In genomic region chr13:98143601-98144500, GRCh38 we compare ENCODE assay signal across 8 cellular contexts. TPM values are rescaled to one million over a fixed set of nuclear protein-coding genes. Genes with fewer than 3 reads are reported as not detected.
DNase-seq lines count a peak whose midpoint lies in the region; ATAC-seq and TF ChIP-seq lines count a peak whose summit lies in the region.

No MANE protein-coding gene starts in this region.

- no peak for TF ChIP-seq POLR2A in heart left ventricle (IDR thresholded peaks at IDR 0.05)

- peaks cover 43% of the 10 kb centered on the region for H3K27me3 Mint-ChIP-seq in activated B cell treated with CpG ODN at 0.5 μM for 24 hours
- peaks cover 3% of the 10 kb centered on the region for H3K27me3 Mint-ChIP-seq in progenitor cell of endocrine pancreas

- H3K9me3 Mint-ChIP-seq in activated B cell treated with CpG ODN at 0.5 μM for 24 hours (no peaks in the 10 kb centered on the region), progenitor cell of endocrine pancreas (ENCODE audit: low read depth) (no peaks in the 10 kb centered on the region)

- H3K9me3 ChIP-seq in heart left ventricle = no peaks in the 10 kb centered on the region
- no peaks in the 10 kb centered on the region for H3K9me3 ChIP-seq in effector memory CD4-positive, alpha-beta T cell (ENCODE audit: control insufficient read depth, low read length)

- POLR2A ChIA-PET in activated B cell treated with CpG ODN at 0.5 μM for 24 hours (lab: Charles Lee) = no interaction called here

- DNase-seq in NCI-H1417 (lab: John Stamatoyannopoulos, UW) (peak; percentile 38 to 80 (median 73)), NCI-H1417 treated with DMSO at 0.1 percent for 48 hours (lab: John Stamatoyannopoulos, UW) (no peak), activated B cell treated with CpG ODN at 0.5 μM for 24 hours (no peak), heart left ventricle (peak; percentile 27 to 65 (median 40)), progenitor cell of endocrine pancreas (ENCODE audit: low spot score, unreplicated experiment) (no peak)
- no peak for DNase-seq in effector memory CD4-positive, alpha-beta T cell

- H3K4me3 ChIP-seq in heart left ventricle = peak overlapping the region; percentile 43 to 99 (median 68)
- H3K4me3 ChIP-seq in effector memory CD4-positive, alpha-beta T cell (ENCODE audit: insufficient read depth, low read depth, low read length, poor library complexity, severe bottlenecking) = no peak overlapping the region

- TF ChIP-seq CTCF in activated B cell treated with CpG ODN at 0.5 μM for 24 hours (IDR thresholded peaks at IDR 0.05) (no peak), heart left ventricle (IDR thresholded peaks at IDR 0.05) (no peak), progenitor cell of endocrine pancreas (IDR thresholded peaks at IDR 0.05; ENCODE audit: unreplicated experiment) (no peak)

- peaks cover 0 to 5% (median 0%) of the 10 kb centered on the region in 9 donors for H3K36me3 ChIP-seq in heart left ventricle
- no peaks in the 10 kb centered on the region for H3K36me3 ChIP-seq in effector memory CD4-positive, alpha-beta T cell (ENCODE audit: control insufficient read depth, insufficient read depth, low read length)

- peak overlapping the region; percentile 73 for H3K4me3 Mint-ChIP-seq in activated B cell treated with CpG ODN at 0.5 μM for 24 hours
- peak overlapping the region; percentile 97 for H3K4me3 Mint-ChIP-seq in progenitor cell of endocrine pancreas (ENCODE audit: low read depth)

- H3K27me3 ChIP-seq in heart left ventricle = peaks cover 0 to 31% (median 0%) of the 10 kb centered on the region in 9 donors
- H3K27me3 ChIP-seq in effector memory CD4-positive, alpha-beta T cell (replicated peaks; ENCODE audit: control insufficient read depth, insufficient read depth, low read length, poor library complexity, severe bottlenecking) = no peaks in the 10 kb centered on the region

- 1 to 3% (median 2%) methylated on average over 35 to 76 of the region's 76 CpGs for WGBS in heart left ventricle, 4 donors

- H3K36me3 Mint-ChIP-seq in activated B cell treated with CpG ODN at 0.5 μM for 24 hours (ENCODE audit: low read depth) = no peaks in the 10 kb centered on the region
- no peaks in the 10 kb centered on the region for H3K36me3 Mint-ChIP-seq in progenitor cell of endocrine pancreas (ENCODE audit: insufficient read depth)

- H3K4me1 Mint-ChIP-seq in activated B cell treated with CpG ODN at 0.5 μM for 24 hours = peaks cover 18% of the 10 kb centered on the region
- H3K4me1 Mint-ChIP-seq in progenitor cell of endocrine pancreas (ENCODE audit: low read depth) = peaks cover 33% of the 10 kb centered on the region

- H3K27ac ChIP-seq in heart left ventricle = peak overlapping the region in 11 of 12 donors; percentile 42 to 78 (median 72)
- H3K27ac ChIP-seq in effector memory CD4-positive, alpha-beta T cell (ENCODE audit: insufficient read depth, low read length, poor library complexity, severe bottlenecking) = no peak overlapping the region

- intact Hi-C loops in activated B cell treated with CpG ODN at 0.5 μM for 24 hours (cut with micrococcal nuclease) (loop anchor here (10.0 kb wide), 1 partner anchor 531 kb away; no protein-coding TSS in a partner anchor), heart left ventricle (cut with DNase I) (loop anchor here (2.0 to 10.0 kb wide), 14 partner anchors 71 to 531 kb away; partner anchors contain the start of gene STK24 (in 1 of the 10))

- CTCF ChIA-PET in activated B cell treated with CpG ODN at 0.5 μM for 24 hours (lab: Charles Lee) = no interaction called here

- peaks cover 0 to 30% (median 17%) of the 10 kb centered on the region in 12 donors for H3K4me1 ChIP-seq in heart left ventricle
- H3K4me1 ChIP-seq in effector memory CD4-positive, alpha-beta T cell (ENCODE audit: control insufficient read depth, insufficient read depth, low read length, poor library complexity, severe bottlenecking) = peaks cover 11% of the 10 kb centered on the region

- peak; percentile 6 for ATAC-seq in HG02885 (IDR thresholded peaks at IDR 0.05; ENCODE audit: poor library complexity, unreplicated experiment)
- no peak for ATAC-seq in activated B cell treated with CpG ODN at 0.5 μM for 24 hours (ENCODE audit: low read depth)
- peak in 3 of 4 donors; percentile 4 to 34 (median 16) for ATAC-seq in heart left ventricle
- no peak for ATAC-seq in GM21723 (IDR thresholded peaks at IDR 0.05; ENCODE audit: unreplicated experiment)

- H3K27ac Mint-ChIP-seq in activated B cell treated with CpG ODN at 0.5 μM for 24 hours (no peak overlapping the region), progenitor cell of endocrine pancreas (peak overlapping the region; percentile 91)

RNA-seq across cellular contexts. Expression of gene FARP1, which starts 1.0 kb away (rescaled TPM):
- total RNA-seq in activated B cell treated with CpG ODN at 0.5 μM for 24 hours (0.95 and 2.1 TPM in 2 replicates), heart left ventricle (10 to 100 TPM in 8 of 9 donors, 1 to 10 TPM in 1; 9.4 to 51.8 (median 28.0) TPM), progenitor cell of endocrine pancreas (266 and 278 TPM in 2 replicates)
- polyA plus RNA-seq in heart left ventricle = 10 to 100 TPM in 1 of 2 donors, 1 to 10 TPM in 1; 7.7 to 18.4 TPM

RNA-seq across cellular contexts. Expression of gene RNF113B, which starts 33.2 kb away (rescaled TPM):
- total RNA-seq in activated B cell treated with CpG ODN at 0.5 μM for 24 hours (not detected in 2 replicates), heart left ventricle (not detected), progenitor cell of endocrine pancreas (not detected in 2 replicates)
- polyA plus RNA-seq in heart left ventricle = not detected

Comparison
In these comparisons a context has a peak if more than half of its experiments do, and no peak if none do; other contexts are left out.
1. DNase-seq: peak in NCI-H1417 (3 of 3) and heart left ventricle (5 of 5); none in NCI-H1417 treated with DMSO at 0.1 percent for 48 hours (single experiment), activated B cell treated with CpG ODN at 0.5 μM for 24 hours (single experiment), progenitor cell of endocrine pancreas (single experiment) and effector memory CD4-positive, alpha-beta T cell (0 of 3).
2. ATAC-seq: peak in HG02885 (single experiment) and heart left ventricle (3 of 4); none in activated B cell treated with CpG ODN at 0.5 μM for 24 hours (single experiment) and GM21723 (single experiment).